ENCODE assay signal across 8 cellular contexts in the genomic region with DNA sequence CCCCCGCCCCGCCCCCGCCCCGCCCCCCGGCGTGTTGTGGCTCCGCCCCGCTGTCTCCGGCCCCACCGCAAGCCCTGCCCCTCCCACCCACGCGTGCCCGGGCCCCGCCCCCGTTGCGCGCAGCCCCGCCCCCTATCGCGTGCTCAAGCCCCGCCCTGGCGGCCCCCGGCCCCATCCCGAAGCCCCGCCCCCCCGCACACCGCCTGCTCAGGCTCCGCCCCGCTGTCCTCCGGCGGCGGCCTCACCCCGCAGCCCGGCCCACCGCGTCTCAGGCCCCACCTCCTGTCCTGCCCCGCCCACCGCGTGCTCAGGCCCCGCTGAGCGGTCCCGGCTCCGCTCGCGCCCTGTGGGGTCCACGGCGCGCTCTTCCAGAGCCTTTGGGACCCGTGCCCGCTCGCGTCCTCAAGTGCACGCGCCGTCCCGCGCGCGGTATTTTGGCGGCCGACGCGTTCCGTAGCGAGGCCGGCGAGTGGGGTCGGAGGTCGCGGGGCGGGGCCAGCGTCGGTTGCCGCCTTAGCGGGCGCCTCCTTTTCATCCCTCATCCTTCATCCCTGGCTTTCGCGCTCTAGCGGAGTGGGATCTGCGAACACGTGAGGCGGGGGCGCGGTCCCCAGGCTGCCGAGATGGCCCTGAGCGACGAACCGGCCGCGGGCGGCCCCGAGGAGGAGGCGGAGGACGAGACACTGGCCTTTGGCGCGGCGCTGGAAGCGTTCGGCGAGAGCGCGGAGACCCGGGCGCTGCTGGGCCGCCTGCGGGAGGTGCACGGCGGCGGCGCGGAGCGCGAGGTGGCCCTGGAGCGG. TPM values are rescaled to one million over a fixed set of nuclear protein-coding genes. Genes with fewer than 3 reads are reported as not detected.
DNase-seq lines count a peak whose midpoint lies in the region; ATAC-seq and TF ChIP-seq lines count a peak whose summit lies in the region.

TBCD (plus strand) TSS at position 495 of the 800 bp plus-strand sequence; CDS start at position 624, 129 bp downstream.

- peaks cover 2% of the 10 kb centered on the region for H3K36me3 ChIP-seq in kidney epithelial cell (ENCODE audit: control insufficient read depth, insufficient read depth, low read length)

- ATAC-seq in GM19025 (IDR thresholded peaks at IDR 0.05; ENCODE audit: low read depth, unreplicated experiment) (peak; percentile 72), HG03196 (IDR thresholded peaks at IDR 0.05; ENCODE audit: unreplicated experiment) (peak; percentile 75)

- H3K27me3 ChIP-seq in kidney epithelial cell (ENCODE audit: control insufficient read depth, insufficient read depth, low read length) = no peaks in the 10 kb centered on the region

- TF ChIP-seq CTCF in kidney epithelial cell (IDR thresholded peaks at IDR 0.05; ENCODE audit: insufficient read depth, low read length, poor library complexity, severe bottlenecking) = no peak

- DNase-seq in AG08396 (ENCODE audit: low spot score) (peak; percentile 100), NCI-H460 (ENCODE audit: extremely low read depth, low read depth) (peak; percentile 74), cerebellar nuclear complex (lab: John Stamatoyannopoulos, UW) (peak; percentile 64 to 67), kidney epithelial cell (ENCODE audit: low read depth) (no peak)
- peak; percentile 82 to 87 for DNase-seq in activated CD4-positive, alpha-beta T cell treated with anti-CD3 and anti-CD28 coated beads for 24 hours (ENCODE audit: low read depth in 2 of 2)
- DNase-seq in stimulated activated CD4-positive, alpha-beta T cell treated with anti-CD3 and anti-CD28 coated beads, Interleukin-15, amount 100 ng/mL, for 1 hour (ENCODE audit: low read depth in 1 of 2, low spot score in 1 of 2) = peak; percentile 79 to 82

- peak within 1 kb of the TSS; percentile 91 for H3K4me3 ChIP-seq in kidney epithelial cell (ENCODE audit: low read depth, low read length)

RNA-seq across cellular contexts. Expression of gene TBCD, which starts in this region (rescaled TPM):
- 17.4 and 20.7 TPM in 2 replicates for total RNA-seq in NCI-H460 (2014; rRNA removed; shearing (Covaris generic))
- 79.5 and 104 TPM in 2 replicates for polyA plus RNA-seq in NCI-H460 (2014; cell fraction: nucleus; rRNA removed)
- total RNA-seq in kidney epithelial cell = 69.6 and 79.6 TPM in 2 replicates
